Comparison of ENCODE assay signal across 22 cellular contexts in the genomic region with DNA sequence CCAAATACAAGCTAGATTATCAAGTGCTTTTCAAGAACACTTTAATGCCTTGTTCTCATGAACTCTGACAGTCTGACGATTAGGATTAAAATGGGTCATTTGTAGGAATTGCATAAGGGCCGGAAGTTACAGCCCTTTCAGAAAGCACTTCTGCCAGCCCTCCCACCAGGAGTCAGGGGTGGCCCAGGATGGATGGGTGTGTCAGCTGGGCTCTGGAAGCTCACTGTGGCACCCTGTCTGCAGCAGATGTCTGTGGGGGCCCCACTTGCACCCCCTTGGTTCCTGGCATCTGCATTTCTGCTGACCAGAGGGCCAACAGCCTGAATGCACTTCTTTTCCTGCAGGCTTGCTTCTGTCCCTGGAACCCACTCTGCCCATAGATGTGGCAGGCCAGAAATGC.
A peak's percentile ranks its signal among the peaks of the same experiment; 100 is the strongest.
DNase-seq lines count a peak whose midpoint lies in the region; ATAC-seq and TF ChIP-seq lines count a peak whose summit lies in the region.
"Had no signal": no experiment of that assay in that cellular context is flagged by ENCODE, and none has a peak within 500 bp of the region (broad histone marks: within the 10 kb centered on the region; RNA-seq: fewer than 3 reads in every experiment).

No MANE protein-coding gene starts in this region.

- no peak overlapping the region for H4K91ac ChIP-seq in H9 (ENCODE audit: insufficient read length, low read depth, low read length)

- no peaks in the 10 kb centered on the region for H4K20me1 ChIP-seq in H9 (ENCODE audit: control insufficient read depth, insufficient read depth, insufficient read length)

- no peak overlapping the region for H2AFZ ChIP-seq in H9 (ENCODE audit: low read length)
- H2AFZ ChIP-seq: PC-9 had no signal

- ATAC-seq in effector memory CD8-positive, alpha-beta T cell (replicated peaks), result no peak
- ATAC-seq in lung (ENCODE audit: insufficient read depth, low FRiP score) (peak; percentile 34), upper lobe of right lung (peak; percentile 54), esophagus mucosa (no peak)
- ATAC-seq: A549 had no signal

- no peak overlapping the region for H2BK12ac ChIP-seq in H9 (ENCODE audit: insufficient read length, low read depth, low read length)

- H3K9me3 Mint-ChIP-seq in H9, result no peaks in the 10 kb centered on the region
- H3K9me3 Mint-ChIP-seq in effector memory CD8-positive, alpha-beta T cell, result peaks cover 1 to 8% of the 10 kb centered on the region in 2 donors

- H3K4me1 ChIP-seq in H9 (ENCODE audit: insufficient read depth, low read length) (peaks cover 3% of the 10 kb centered on the region; the same call in 1 of the 2 replicates), lung (ENCODE audit: control insufficient read depth in 2 of 2, insufficient read depth in 2 of 2, low read length in 2 of 2) (no peaks in the 10 kb centered on the region), upper lobe of right lung (peaks cover 8% of the 10 kb centered on the region)
- H3K4me1 ChIP-seq: A549, Caco-2 had no signal

- no peak overlapping the region for H3K4ac ChIP-seq in H9 (ENCODE audit: low read depth, low read length)

- intact Hi-C loops in upper lobe of right lung (cut with DNase I), result no loop called here

- H3K4me1 Mint-ChIP-seq in H9, result peaks cover 18 to 21% of the 10 kb centered on the region in 2 experiments
- H3K4me1 Mint-ChIP-seq in effector memory CD8-positive, alpha-beta T cell (ENCODE audit: low read depth in 2 of 2), result peaks cover 9 to 58% of the 10 kb centered on the region in 2 donors
- H3K4me1 Mint-ChIP-seq: CD4-positive, alpha-beta memory T cell; IgD-negative memory B cell had no signal

- H3K4me2 ChIP-seq in H9 (ENCODE audit: insufficient read depth, insufficient read length, low read length), result no peak overlapping the region
- H3K4me2 ChIP-seq: A549, PC-9 had no signal

- H3K14ac ChIP-seq in H9 (ENCODE audit: insufficient read depth, low read length), result peak overlapping the region; percentile 43; the same call in 1 of the 2 replicates

- H4K8ac ChIP-seq in H9 (replicated peaks; ENCODE audit: insufficient read length, low read depth, low read length), result no peak overlapping the region

- peaks cover 4% of the 10 kb centered on the region for H3K27me3 Mint-ChIP-seq in H9 (ENCODE audit: low read depth)
- H3K27me3 Mint-ChIP-seq in effector memory CD8-positive, alpha-beta T cell, result no peaks in the 10 kb centered on the region
- H3K27me3 Mint-ChIP-seq: IgD-negative memory B cell had no signal

- no peak overlapping the region for H3T11ph ChIP-seq in H9 (ENCODE audit: low read length)

- WGBS in H9 (ENCODE audit: extremely low coverage, insufficient read length, low lambda C conversion rate), result no CpG with 5 or more reads among the region's 2 CpGs
- WGBS in lung, 2 donors, result 30 to 47% methylated on average over 2 of the region's 2 CpGs

- H3K27ac Mint-ChIP-seq in H9, result no peak overlapping the region
- peak overlapping the region; percentile 62 to 94 for H3K27ac Mint-ChIP-seq in effector memory CD8-positive, alpha-beta T cell
- H3K27ac Mint-ChIP-seq: CD4-positive, alpha-beta memory T cell; IgD-negative memory B cell had no signal

- no peaks in the 10 kb centered on the region for H3K79me1 ChIP-seq in H9 (ENCODE audit: insufficient read depth, low read depth, low read length, poor library complexity, severe bottlenecking)

- H3K23me2 ChIP-seq in H9 (ENCODE audit: insufficient read length, low read depth, low read length, poor library complexity, severe bottlenecking), result no peaks in the 10 kb centered on the region

- TF ChIP-seq CTCF in H9 (conservative IDR thresholded peaks at IDR 0.05) (no peak), lung (IDR thresholded peaks at IDR 0.05; ENCODE audit: control extremely low read depth, extremely low read depth) (no peak), upper lobe of right lung (IDR thresholded peaks at IDR 0.05) (no peak)

- no peak overlapping the region for H3K56ac ChIP-seq in H9 (ENCODE audit: insufficient read length, low read depth, low read length)

- H4K5ac ChIP-seq in H9 (ENCODE audit: insufficient read length, low read depth, low read length), result no peak overlapping the region

- H3K9me3 ChIP-seq in H9 (ENCODE audit: control insufficient read depth, low read depth, low read length), result no peaks in the 10 kb centered on the region
- no peaks in the 10 kb centered on the region for H3K9me3 ChIP-seq in lung (ENCODE audit: control insufficient read depth in 2 of 2, insufficient read depth in 1 of 2, low read length in 1 of 2)
- no peaks in the 10 kb centered on the region for H3K9me3 ChIP-seq in upper lobe of right lung
- H3K9me3 ChIP-seq: Caco-2 had no signal

- no peak overlapping the region for H3K4me3 Mint-ChIP-seq in H9
- peak overlapping the region; percentile 69 to 84 for H3K4me3 Mint-ChIP-seq in effector memory CD8-positive, alpha-beta T cell
- H3K4me3 Mint-ChIP-seq: CD4-positive, alpha-beta memory T cell; IgD-negative memory B cell had no signal

- no peaks in the 10 kb centered on the region for H3K79me2 ChIP-seq in H9 (ENCODE audit: insufficient read depth, low read length)

- no peak overlapping the region for H3K23ac ChIP-seq in H9 (ENCODE audit: insufficient read length, low read depth, low read length)

- H3K27ac ChIP-seq in H9 (ENCODE audit: insufficient read length, low read depth, low read length) (no peak overlapping the region), lung (ENCODE audit: low read depth in 1 of 2, low read length in 1 of 2) (peak overlapping the region in 1 of 2 donors; percentile 15), upper lobe of right lung (no peak overlapping the region)
- H3K27ac ChIP-seq: A549, HL-60, PC-9, RWPE1 had no signal

- DNase-seq in H9 (no peak), lung (ENCODE audit: low spot score) (no peak), upper lobe of right lung (no peak), RPMI8226 (no peak), NCI-H2029 treated with DMSO at 0.1 percent for 48 hours (lab: John Stamatoyannopoulos, UW) (no peak)
- DNase-seq in effector memory CD8-positive, alpha-beta T cell, result no peak
- DNase-seq: AML-193; C1 segment of cervical spinal cord; Caco-2; CD4-positive, alpha-beta memory T cell; DMS79; NCI-H1092; NCI-H1436; NCI-H187; NCI-H526 treated with DMSO at 0.1 percent for 48 hours; PC-9; SHP77 had no signal

- H3K27me3 ChIP-seq in H9 (ENCODE audit: insufficient read depth, low read length), result no peaks in the 10 kb centered on the region
- no peaks in the 10 kb centered on the region for H3K27me3 ChIP-seq in lung (ENCODE audit: control insufficient read depth, insufficient read depth)
- no peaks in the 10 kb centered on the region for H3K27me3 ChIP-seq in upper lobe of right lung

- no peak overlapping the region for H2AK5ac ChIP-seq in H9 (ENCODE audit: insufficient read length, low read length)

- H3K4me3 ChIP-seq in lung, result no peak overlapping the region
- no peak overlapping the region for H3K4me3 ChIP-seq in upper lobe of right lung
- H3K4me3 ChIP-seq: A549, PC-9 had no signal

- no peak overlapping the region for H3K18ac ChIP-seq in H9 (ENCODE audit: insufficient read length, low read depth, low read length)

- H3K9ac ChIP-seq in H9 (ENCODE audit: extremely low read depth, insufficient read length, low read length), result no peak overlapping the region

- no peaks in the 10 kb centered on the region; a peak in 1 of 7 replicates for H3K36me3 Mint-ChIP-seq in H9 (ENCODE audit: insufficient read depth in 1 of 3, low read depth in 3 of 3)
- no peaks in the 10 kb centered on the region for H3K36me3 Mint-ChIP-seq in effector memory CD8-positive, alpha-beta T cell (ENCODE audit: insufficient read depth)
- H3K36me3 Mint-ChIP-seq: CD4-positive, alpha-beta memory T cell; IgD-negative memory B cell had no signal

- H3K36me3 ChIP-seq in lung (ENCODE audit: control insufficient read depth in 2 of 2, insufficient read depth in 2 of 2, low read length in 2 of 2) (no peaks in the 10 kb centered on the region), upper lobe of right lung (no peaks in the 10 kb centered on the region)

- no peak overlapping the region for H2BK20ac ChIP-seq in H9 (ENCODE audit: low read depth, low read length, poor library complexity, severe bottlenecking)

- H2BK15ac ChIP-seq in H9 (ENCODE audit: low read depth, low read length), result no peak overlapping the region

- no peak overlapping the region for H2BK120ac ChIP-seq in H9 (ENCODE audit: low read depth, low read length, poor library complexity, severe bottlenecking)

- H2BK5ac ChIP-seq in H9 (ENCODE audit: insufficient read length, low read length), result no peak overlapping the region

Comparison
In these comparisons a context has a peak if more than half of its experiments do, and no peak if none do; other contexts are left out.
1. H3K27ac Mint-ChIP-seq: peak in effector memory CD8-positive, alpha-beta T cell (2 of 2); none in H9 (0 of 3).
2. H3K4me3 Mint-ChIP-seq: peak in effector memory CD8-positive, alpha-beta T cell (2 of 2); none in H9 (0 of 2).
3. ATAC-seq: peak in lung (single experiment) and upper lobe of right lung (single experiment); none in effector memory CD8-positive, alpha-beta T cell (single experiment) and esophagus mucosa (single experiment).